12 cellular contexts compared by ENCODE assay signal in the genomic region with DNA sequence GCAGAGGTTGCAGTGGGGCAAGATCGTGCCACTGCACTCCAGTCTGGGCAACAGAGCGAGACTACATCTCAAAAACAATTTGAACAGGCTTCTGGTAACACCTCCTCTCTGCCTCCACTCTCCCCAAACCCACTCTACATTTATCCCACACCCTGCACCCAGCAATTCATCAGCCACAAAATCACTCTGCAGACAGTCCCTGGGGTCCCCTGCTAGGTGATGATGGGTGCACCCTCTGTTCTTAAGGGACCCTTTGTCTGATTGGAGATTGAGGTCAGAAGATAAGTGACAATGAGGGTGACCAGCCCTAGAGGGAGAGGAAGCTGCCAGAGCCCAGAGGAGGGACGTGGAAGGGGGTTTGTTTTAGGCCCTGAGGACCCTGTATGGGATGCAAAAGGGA. TPM values are rescaled to one million over a fixed set of nuclear protein-coding genes. Genes with fewer than 3 reads are reported as not detected.
DNase-seq lines count a peak whose midpoint lies in the region; ATAC-seq and TF ChIP-seq lines count a peak whose summit lies in the region.
"Had no signal": no experiment of that assay in that cellular context is flagged by ENCODE, and none has a peak within 500 bp of the region (broad histone marks: within the 10 kb centered on the region; RNA-seq: fewer than 3 reads in every experiment).

No MANE protein-coding gene starts in this region.

- no peaks in the 10 kb centered on the region for H3K9me3 ChIP-seq in duodenal mucosa (ENCODE audit: control insufficient read depth in 1 of 2, low read length in 2 of 2)
- no peaks in the 10 kb centered on the region for H3K9me3 ChIP-seq in MM.1S (replicated peaks; ENCODE audit: insufficient read depth, low read length)

- peaks cover 23% of the 10 kb centered on the region for H3F3A ChIP-seq in MM.1S (ENCODE audit: insufficient read depth, low read length)

- peaks cover 2 to 13% (median 5%) of the 10 kb centered on the region in 3 donors for H3K27me3 Mint-ChIP-seq in CD14-positive monocyte (ENCODE audit: low read depth in 3 of 3)
- no peaks in the 10 kb centered on the region for H3K27me3 Mint-ChIP-seq in osteocyte (ENCODE audit: unreplicated experiment)

- H4K20me1 ChIP-seq in MM.1S (ENCODE audit: insufficient read depth, low read length): no peaks in the 10 kb centered on the region

- DNase-seq in CD14-positive monocyte (ENCODE audit: low spot score): no peak
- DNase-seq in NAMALWA (ENCODE audit: low spot score): peak; percentile 41
- DNase-seq in osteocyte (ENCODE audit: extremely low spot score, unreplicated experiment): no peak
- DNase-seq in dermis blood vessel endothelial cell: no peak
- no peak for DNase-seq in MM.1S
- DNase-seq: activated CD4-positive, alpha-beta T cell treated with anti-CD3 and anti-CD28 coated beads for 4 hours; NCI-H69 had no signal

- H2AFZ ChIP-seq in MM.1S (ENCODE audit: low read length): no peak overlapping the region

- intact Hi-C loops in CD14-positive monocyte (cut with micrococcal nuclease): loop anchor here (5.0 kb wide), 1 partner anchor 63 kb away; no protein-coding TSS in a partner anchor

- H3K36me3 Mint-ChIP-seq in CD14-positive monocyte (peaks cover 48 to 52% of the 10 kb centered on the region in 2 donors), osteocyte (ENCODE audit: unreplicated experiment) (peaks cover 5% of the 10 kb centered on the region)

- H3K9ac ChIP-seq in duodenal mucosa (ENCODE audit: low read depth in 1 of 2, low read length in 2 of 2) (peak overlapping the region; percentile 69 to 97), MM.1S (ENCODE audit: low read length) (no peak overlapping the region)

- H3K27ac Mint-ChIP-seq in CD14-positive monocyte: peak overlapping the region in 6 of 7 donors; percentile 4 to 96 (median 64)
- peak overlapping the region; percentile 50 for H3K27ac Mint-ChIP-seq in osteocyte (ENCODE audit: unreplicated experiment)

- H3K36me3 ChIP-seq in duodenal mucosa (ENCODE audit: control insufficient read depth in 1 of 2, insufficient read depth in 2 of 2, low read length in 2 of 2) (peaks cover 6 to 22% of the 10 kb centered on the region in 2 donors), MM.1S (replicated peaks; ENCODE audit: insufficient read depth, low read length) (no peaks in the 10 kb centered on the region)

- TF ChIP-seq CTCF in CD14-positive monocyte (IDR thresholded peaks at IDR 0.05) (no peak), osteocyte (IDR thresholded peaks at IDR 0.05) (no peak), MM.1S (IDR thresholded peaks at IDR 0.05; ENCODE audit: low read length) (no peak)

- ATAC-seq in GM19324 (IDR thresholded peaks at IDR 0.05; ENCODE audit: low FRiP score, unreplicated experiment): no peak
- no peak for ATAC-seq in GM19452 (IDR thresholded peaks at IDR 0.05; ENCODE audit: unreplicated experiment)

- H3K27ac ChIP-seq in duodenal mucosa (ENCODE audit: low read depth, low read length): no peak overlapping the region
- H3K27ac ChIP-seq in MM.1S (ENCODE audit: low read length): no peak overlapping the region

- peaks cover 41% of the 10 kb centered on the region for H3K79me2 ChIP-seq in MM.1S (ENCODE audit: low read length)

- H3K9me2 ChIP-seq in MM.1S (replicated peaks; ENCODE audit: insufficient read depth, low read length): no peaks in the 10 kb centered on the region

- no peak overlapping the region for H3K4me2 ChIP-seq in MM.1S (ENCODE audit: low read depth, low read length)

- H3K9me3 Mint-ChIP-seq in CD14-positive monocyte (peaks cover 0 to 2% (median 0%) of the 10 kb centered on the region in 7 donors), osteocyte (ENCODE audit: unreplicated experiment) (no peaks in the 10 kb centered on the region)

- peaks cover 50 to 71% of the 10 kb centered on the region in 2 donors for H3K4me1 ChIP-seq in duodenal mucosa (ENCODE audit: control insufficient read depth in 1 of 2, insufficient read depth in 2 of 2, low read length in 2 of 2)
- peaks cover 48% of the 10 kb centered on the region for H3K4me1 ChIP-seq in MM.1S (ENCODE audit: low read length)

- H3K4me3 Mint-ChIP-seq in CD14-positive monocyte (peak overlapping the region; percentile 96 to 98), osteocyte (ENCODE audit: unreplicated experiment) (no peak overlapping the region)

- H3K4me3 ChIP-seq in duodenal mucosa (ENCODE audit: low read depth in 1 of 2, low read length in 2 of 2) (peak overlapping the region; percentile 74 to 84), MM.1S (ENCODE audit: low read length) (no peak overlapping the region)

- H3K27me3 ChIP-seq in duodenal mucosa (ENCODE audit: control insufficient read depth in 1 of 2, insufficient read depth in 2 of 2, low read length in 2 of 2): no peaks in the 10 kb centered on the region
- H3K27me3 ChIP-seq in MM.1S (replicated peaks; ENCODE audit: insufficient read depth, low read length): 0 out of 2 replicates have a peak, but pooled peaks cover 11% of the 10 kb centered on the region

- H3K4me1 Mint-ChIP-seq in CD14-positive monocyte (peaks cover 76% of the 10 kb centered on the region), osteocyte (ENCODE audit: unreplicated experiment) (peaks cover 71% of the 10 kb centered on the region)

RNA-seq across cellular contexts. Expression of a gene that starts 2.2 kb away (rescaled TPM):
- 10 to 100 TPM; 18.7 to 23.1 TPM for polyA plus RNA-seq in CD14-positive monocyte
- total RNA-seq in osteocyte (12.7 and 15.3 TPM in 2 replicates), dermis blood vessel endothelial cell (3.2 and 6.3 TPM in 2 replicates)

RNA-seq across cellular contexts. Expression of a gene that starts 27.0 kb away (rescaled TPM):
- not detected for polyA plus RNA-seq in CD14-positive monocyte
- total RNA-seq in osteocyte (not detected in 2 replicates), dermis blood vessel endothelial cell (not detected in 2 replicates)
- total RNA-seq: H4 had no signal
- polyA plus RNA-seq: neural cell had no signal

RNA-seq across cellular contexts. Expression of a gene that starts 51.8 kb away (rescaled TPM):
- polyA plus RNA-seq in CD14-positive monocyte: not detected
- total RNA-seq in osteocyte (not detected in 2 replicates), dermis blood vessel endothelial cell (0.17 TPM in 1 of 2 replicates, not detected in the other)
- total RNA-seq: H4 had no signal
- polyA plus RNA-seq: neural cell had no signal

RNA-seq across cellular contexts. Expression of a gene that starts 58.2 kb away (rescaled TPM):
- polyA plus RNA-seq in CD14-positive monocyte: not detected
- 8.8 and 9.9 TPM in 2 replicates for total RNA-seq in osteocyte
- total RNA-seq in dermis blood vessel endothelial cell: 56.5 and 62.3 TPM in 2 replicates
